In the genomic region with DNA sequence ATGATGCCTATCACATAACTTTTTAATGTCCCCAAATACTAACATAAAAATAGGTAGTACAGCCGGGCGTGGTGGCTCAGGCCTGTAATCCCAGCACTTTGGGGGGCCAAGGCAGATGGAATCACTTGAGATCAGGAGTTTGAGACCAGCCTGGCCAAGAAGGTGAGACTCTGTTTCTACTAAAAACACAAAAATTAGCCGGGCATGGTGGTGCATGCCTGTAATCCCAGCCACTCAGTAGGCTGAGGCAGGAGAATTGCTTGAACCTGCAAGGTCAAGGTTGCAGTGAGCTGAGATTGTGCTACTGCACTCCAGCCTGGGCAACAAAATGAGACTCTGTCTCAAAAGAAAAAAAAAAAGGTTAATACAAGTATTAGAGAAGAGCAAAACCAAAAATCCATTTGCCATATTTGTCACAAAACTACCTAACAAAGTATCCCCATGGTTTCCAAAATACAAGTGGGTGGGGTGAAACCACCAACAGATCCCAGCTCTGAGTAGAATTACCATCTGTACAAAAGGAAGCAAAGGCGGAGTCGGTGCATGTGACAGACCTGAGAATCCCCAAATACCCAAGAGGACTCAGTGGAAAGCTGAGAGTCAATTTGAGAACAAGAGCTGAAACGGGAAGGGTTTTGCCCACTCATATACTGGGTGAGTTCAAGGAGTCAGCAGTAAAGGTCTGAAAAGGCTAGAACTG, we compare ENCODE assay signal across 9 cellular contexts.
DNase-seq lines count a peak whose midpoint lies in the region; ATAC-seq and TF ChIP-seq lines count a peak whose summit lies in the region.
"Had no signal": no experiment of that assay in that cellular context is flagged by ENCODE, and none has a peak within 500 bp of the region (broad histone marks: within the 10 kb centered on the region; RNA-seq: fewer than 3 reads in every experiment).

No MANE protein-coding gene starts in this region.

- H3K4me3 ChIP-seq in PC-9, result no peak overlapping the region

- H3K27me3 Mint-ChIP-seq in activated T-helper 17 cell treated with anti-CD3 and anti-CD28 coated beads, Interleukin-2, amount 50 U/mL, for 72 hours, result no peaks in the 10 kb centered on the region

- H3K4me1 Mint-ChIP-seq in activated T-helper 17 cell treated with anti-CD3 and anti-CD28 coated beads, Interleukin-2, amount 50 U/mL, for 72 hours, result peaks cover 60% of the 10 kb centered on the region

- no peak overlapping the region for H3K27ac ChIP-seq in PC-9
- H3K27ac ChIP-seq: 22Rv1 had no signal

- TF ChIP-seq CTCF in PC-9 (conservative IDR thresholded peaks at IDR 0.05) (no peak), GM13977 (IDR thresholded peaks at IDR 0.05; ENCODE audit: extremely low read depth, insufficient read depth, missing control alignments) (no peak)

- peak; percentile 35 for ATAC-seq in HG03045 (IDR thresholded peaks at IDR 0.05; ENCODE audit: unreplicated experiment)
- peak; percentile 60 for ATAC-seq in activated T-helper 17 cell treated with anti-CD3 and anti-CD28 coated beads, Interleukin-2, amount 50 U/mL, for 72 hours (replicated peaks)

- H3K79me2 ChIP-seq in PC-9 (ENCODE audit: low read depth), result no peaks in the 10 kb centered on the region

- no peaks in the 10 kb centered on the region for H3K27me3 ChIP-seq in PC-9 (ENCODE audit: insufficient read depth, low read depth)

- peaks cover 23% of the 10 kb centered on the region for H3K36me3 Mint-ChIP-seq in activated T-helper 17 cell treated with anti-CD3 and anti-CD28 coated beads, Interleukin-2, amount 50 U/mL, for 72 hours (ENCODE audit: low read depth)

- no peak overlapping the region for H3K4me2 ChIP-seq in PC-9

- intact Hi-C loops in PC-9 (cut with micrococcal nuclease; ENCODE audit: unreplicated experiment), result no loop called here

- H3K9me3 ChIP-seq in PC-9 (ENCODE audit: insufficient read depth, low read depth), result peaks cover 3% of the 10 kb centered on the region

- H2AFZ ChIP-seq in PC-9, result no peak overlapping the region

- peak overlapping the region; percentile 64 for H3K4me3 Mint-ChIP-seq in activated T-helper 17 cell treated with anti-CD3 and anti-CD28 coated beads, Interleukin-2, amount 50 U/mL, for 72 hours

- H3K36me3 ChIP-seq in PC-9 (ENCODE audit: low read depth), result no peaks in the 10 kb centered on the region

- CTCF ChIA-PET in PC-9 (lab: Charles Lee), result no interaction called here

- in situ Hi-C loops in GM13977 (cut with MboI; ENCODE audit: low pct_unique_long_range_greater_than_20kb, low sequenced_read_pairs, unreplicated experiment), result no loop called here

- peaks cover 61% of the 10 kb centered on the region for H3K4me1 ChIP-seq in PC-9 (replicated peaks; ENCODE audit: insufficient read depth)

- H3F3A ChIP-seq in PC-9 (ENCODE audit: insufficient read depth, low read depth), result peaks cover 55% of the 10 kb centered on the region

- peaks cover 8% of the 10 kb centered on the region for H3K9me3 Mint-ChIP-seq in activated T-helper 17 cell treated with anti-CD3 and anti-CD28 coated beads, Interleukin-2, amount 50 U/mL, for 72 hours

- no peaks in the 10 kb centered on the region for H4K20me1 ChIP-seq in PC-9 (ENCODE audit: insufficient read depth)

- BruUV-seq in PC-9 (replicated peaks; lab: Mats Ljungman, UMichigan), result no TSS peak

- peak overlapping the region; percentile 93 for H3K27ac Mint-ChIP-seq in activated T-helper 17 cell treated with anti-CD3 and anti-CD28 coated beads, Interleukin-2, amount 50 U/mL, for 72 hours

- no peaks in the 10 kb centered on the region for H3K9me2 ChIP-seq in PC-9 (ENCODE audit: insufficient read depth)

- peak; percentile 14 for DNase-seq in DMS 273 (lab: John Stamatoyannopoulos, UW; ENCODE audit: unreplicated experiment)
- DNase-seq in DMS 273 treated with DMSO at 0.1 percent for 48 hours (lab: John Stamatoyannopoulos, UW), result no peak
- peak; percentile 36 to 59 (median 47) for DNase-seq in stimulated activated CD4-positive, alpha-beta T cell treated with anti-CD3 and anti-CD28 coated beads, TNF-alpha, amount 100 ng/mL, for 48 hours (ENCODE audit: low read depth in 3 of 3)
- no peak for DNase-seq in PC-9
- no peak for DNase-seq in GM13977 (ENCODE audit: low spot score)
- no peak for DNase-seq in SK-N-DZ (ENCODE audit: low spot score)

- POLR2A ChIA-PET in PC-9 (lab: Charles Lee; ENCODE audit: unreplicated experiment), result no interaction called here

Comparison
In these comparisons a context has a peak if more than half of its experiments do, and no peak if none do; other contexts are left out.
1. DNase-seq: peak in DMS 273 (single experiment) and stimulated activated CD4-positive, alpha-beta T cell treated with anti-CD3 and anti-CD28 coated beads, TNF-alpha, amount 100 ng/mL, for 48 hours (3 of 3); none in DMS 273 treated with DMSO at 0.1 percent for 48 hours (single experiment), PC-9 (0 of 2), GM13977 (single experiment) and SK-N-DZ (single experiment).